In the genomic region with DNA sequence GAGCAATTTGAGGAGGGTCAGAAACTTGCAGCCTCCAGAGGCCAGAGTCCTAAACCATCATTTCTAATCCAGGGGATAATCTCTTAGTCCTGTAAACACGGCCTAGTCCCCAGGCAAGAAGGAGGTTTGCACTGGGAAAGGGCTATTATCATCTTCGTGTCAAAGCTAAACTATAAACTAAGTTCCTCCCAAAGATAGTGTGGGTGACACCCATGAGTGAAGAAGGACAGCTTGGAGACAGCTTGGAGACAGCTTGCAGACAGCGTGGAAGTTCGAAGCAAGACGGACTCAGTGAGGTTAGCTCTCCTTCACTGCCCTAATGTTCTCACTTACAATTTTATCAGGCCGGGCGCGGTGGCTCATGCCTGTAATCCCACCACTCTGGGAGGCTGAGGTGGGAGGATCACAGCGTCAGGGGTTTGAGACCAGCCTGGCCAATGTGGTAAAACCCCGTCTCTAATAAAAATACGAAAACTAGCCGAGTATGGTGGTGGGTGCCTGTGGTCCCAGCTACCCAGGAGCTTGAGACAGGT, we compare ENCODE assay signal across 1 cellular context.
TF ChIP-seq lines count a peak whose summit lies in the region.

No MANE protein-coding gene starts in this region.

TF ChIP-seq in HepG2, 621 proteins besides CTCF, POLR2A, EP300 and RAD21 (continued from another document):
- TF ChIP-seq POGK (CRISPR knock-in tag; conservative IDR thresholded peaks at IDR 0.05) (0 out of 2 replicates have a peak, but pooled peaks have one; percentile 9), TAF1 (CRISPR knock-in tag; IDR thresholded peaks at IDR 0.05) (no peak), TBX3 (IDR thresholded peaks at IDR 0.05; ENCODE audit: borderline replicate concordance) (no peak), ZNF577 (CRISPR knock-in tag; IDR thresholded peaks at IDR 0.05; ENCODE audit: borderline replicate concordance, low read depth) (no peak), MIER3 (CRISPR knock-in tag; IDR thresholded peaks at IDR 0.05; ENCODE audit: borderline replicate concordance) (peak; percentile 3), HNF4A (CRISPR knock-in tag; IDR thresholded peaks at IDR 0.05) (peak; percentile 35; the same call in 1 of the 2 replicates), ZNF614 (CRISPR knock-in tag; IDR thresholded peaks at IDR 0.05; ENCODE audit: borderline replicate concordance) (no peak; the same call in 1 of the 2 replicates), ZNF468 (CRISPR knock-in tag; IDR thresholded peaks at IDR 0.05) (no peak), EED (CRISPR knock-in tag; IDR thresholded peaks at IDR 0.05) (no peak), NFATC3 (CRISPR knock-in tag; IDR thresholded peaks at IDR 0.05) (no peak), AKAP8 (CRISPR knock-in tag; IDR thresholded peaks at IDR 0.05) (0 out of 2 replicates have a peak, but pooled peaks have one; percentile 53), SSRP1 (CRISPR knock-in tag; IDR thresholded peaks at IDR 0.05) (0 out of 2 replicates have a peak, but pooled peaks have one; percentile 19), GFI1 (CRISPR knock-in tag; IDR thresholded peaks at IDR 0.05; ENCODE audit: borderline replicate concordance) (peak; percentile 55; the same call in 1 of the 2 replicates), ZNF142 (CRISPR knock-in tag; IDR thresholded peaks at IDR 0.05) (0 out of 2 replicates have a peak, but pooled peaks have one; percentile 27), HHEX (CRISPR knock-in tag; IDR thresholded peaks at IDR 0.05) (no peak), ZFP36L1 (CRISPR knock-in tag; IDR thresholded peaks at IDR 0.05) (0 out of 2 replicates have a peak, but pooled peaks have one; percentile 20), MXD4 (CRISPR knock-in tag; IDR thresholded peaks at IDR 0.05) (no peak), KLF6 (CRISPR knock-in tag; IDR thresholded peaks at IDR 0.05) (no peak), ZNF34 (CRISPR knock-in tag; IDR thresholded peaks at IDR 0.05; ENCODE audit: borderline replicate concordance) (0 out of 2 replicates have a peak, but pooled peaks have one; percentile 20), ZNF101 (CRISPR knock-in tag; IDR thresholded peaks at IDR 0.05; ENCODE audit: borderline replicate concordance, low read depth) (no peak), CSRNP1 (CRISPR knock-in tag; IDR thresholded peaks at IDR 0.05) (no peak), THAP7 (CRISPR knock-in tag; IDR thresholded peaks at IDR 0.05) (no peak), THAP11 (CRISPR knock-in tag; IDR thresholded peaks at IDR 0.05) (peak; percentile 29; the same call in 1 of the 2 replicates), TRIM24 (CRISPR knock-in tag; IDR thresholded peaks at IDR 0.05) (no peak), ZNF124 (CRISPR knock-in tag; IDR thresholded peaks at IDR 0.05) (0 out of 2 replicates have a peak, but pooled peaks have one; percentile 5), ONECUT2 (CRISPR knock-in tag; IDR thresholded peaks at IDR 0.05) (no peak), CEBPZ (IDR thresholded peaks at IDR 0.05; ENCODE audit: low read length) (no peak), ZNF547 (CRISPR knock-in tag; IDR thresholded peaks at IDR 0.05) (no peak; the same call in 1 of the 2 replicates)
- TF ChIP-seq, protein P1, sequence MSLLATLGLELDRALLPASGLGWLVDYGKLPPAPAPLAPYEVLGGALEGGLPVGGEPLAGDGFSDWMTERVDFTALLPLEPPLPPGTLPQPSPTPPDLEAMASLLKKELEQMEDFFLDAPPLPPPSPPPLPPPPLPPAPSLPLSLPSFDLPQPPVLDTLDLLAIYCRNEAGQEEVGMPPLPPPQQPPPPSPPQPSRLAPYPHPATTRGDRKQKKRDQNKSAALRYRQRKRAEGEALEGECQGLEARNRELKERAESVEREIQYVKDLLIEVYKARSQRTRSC (CRISPR knock-in tag; IDR thresholded peaks at IDR 0.05; ENCODE audit: low read depth) = no peak
- TF ChIP-seq, protein P2, sequence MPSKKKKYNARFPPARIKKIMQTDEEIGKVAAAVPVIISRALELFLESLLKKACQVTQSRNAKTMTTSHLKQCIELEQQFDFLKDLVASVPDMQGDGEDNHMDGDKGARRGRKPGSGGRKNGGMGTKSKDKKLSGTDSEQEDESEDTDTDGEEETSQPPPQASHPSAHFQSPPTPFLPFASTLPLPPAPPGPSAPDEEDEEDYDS (CRISPR knock-in tag; IDR thresholded peaks at IDR 0.05) = no peak
- TF ChIP-seq, protein P3, sequence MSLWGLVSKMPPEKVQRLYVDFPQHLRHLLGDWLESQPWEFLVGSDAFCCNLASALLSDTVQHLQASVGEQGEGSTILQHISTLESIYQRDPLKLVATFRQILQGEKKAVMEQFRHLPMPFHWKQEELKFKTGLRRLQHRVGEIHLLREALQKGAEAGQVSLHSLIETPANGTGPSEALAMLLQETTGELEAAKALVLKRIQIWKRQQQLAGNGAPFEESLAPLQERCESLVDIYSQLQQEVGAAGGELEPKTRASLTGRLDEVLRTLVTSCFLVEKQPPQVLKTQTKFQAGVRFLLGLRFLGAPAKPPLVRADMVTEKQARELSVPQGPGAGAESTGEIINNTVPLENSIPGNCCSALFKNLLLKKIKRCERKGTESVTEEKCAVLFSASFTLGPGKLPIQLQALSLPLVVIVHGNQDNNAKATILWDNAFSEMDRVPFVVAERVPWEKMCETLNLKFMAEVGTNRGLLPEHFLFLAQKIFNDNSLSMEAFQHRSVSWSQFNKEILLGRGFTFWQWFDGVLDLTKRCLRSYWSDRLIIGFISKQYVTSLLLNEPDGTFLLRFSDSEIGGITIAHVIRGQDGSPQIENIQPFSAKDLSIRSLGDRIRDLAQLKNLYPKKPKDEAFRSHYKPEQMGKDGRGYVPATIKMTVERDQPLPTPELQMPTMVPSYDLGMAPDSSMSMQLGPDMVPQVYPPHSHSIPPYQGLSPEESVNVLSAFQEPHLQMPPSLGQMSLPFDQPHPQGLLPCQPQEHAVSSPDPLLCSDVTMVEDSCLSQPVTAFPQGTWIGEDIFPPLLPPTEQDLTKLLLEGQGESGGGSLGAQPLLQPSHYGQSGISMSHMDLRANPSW (CRISPR knock-in tag; IDR thresholded peaks at IDR 0.05; ENCODE audit: borderline replicate concordance) = 0 out of 2 replicates have a peak, but pooled peaks have one; percentile 3
- TF ChIP-seq, protein P4, sequence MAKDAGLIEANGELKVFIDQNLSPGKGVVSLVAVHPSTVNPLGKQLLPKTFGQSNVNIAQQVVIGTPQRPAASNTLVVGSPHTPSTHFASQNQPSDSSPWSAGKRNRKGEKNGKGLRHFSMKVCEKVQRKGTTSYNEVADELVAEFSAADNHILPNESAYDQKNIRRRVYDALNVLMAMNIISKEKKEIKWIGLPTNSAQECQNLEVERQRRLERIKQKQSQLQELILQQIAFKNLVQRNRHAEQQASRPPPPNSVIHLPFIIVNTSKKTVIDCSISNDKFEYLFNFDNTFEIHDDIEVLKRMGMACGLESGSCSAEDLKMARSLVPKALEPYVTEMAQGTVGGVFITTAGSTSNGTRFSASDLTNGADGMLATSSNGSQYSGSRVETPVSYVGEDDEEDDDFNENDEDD (CRISPR knock-in tag; IDR thresholded peaks at IDR 0.05; ENCODE audit: borderline replicate concordance) = 0 out of 2 replicates have a peak, but pooled peaks have one; percentile 19
